Comparison of ENCODE assay signal across 23 cellular contexts in the genomic region with DNA sequence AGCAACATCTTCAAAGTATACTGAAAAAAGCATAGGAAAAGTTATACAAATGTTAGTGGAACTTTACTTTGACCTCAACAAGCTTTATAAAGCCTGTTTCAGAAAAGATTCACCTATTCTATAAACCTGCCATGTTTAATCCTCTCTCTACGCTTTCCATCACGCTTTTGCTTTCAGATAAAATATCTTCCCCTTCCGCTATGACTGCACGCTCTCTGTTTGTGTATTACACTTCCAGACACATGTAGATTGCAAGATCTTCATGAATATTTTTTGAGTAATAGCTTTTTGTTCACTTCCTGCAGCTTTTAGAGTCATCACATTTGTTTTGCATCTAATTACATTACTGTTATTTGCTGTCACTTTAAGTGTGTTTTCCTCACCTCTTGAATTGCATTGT.
A peak's percentile ranks its signal among the peaks of the same experiment; 100 is the strongest.
DNase-seq lines count a peak whose midpoint lies in the region; ATAC-seq and TF ChIP-seq lines count a peak whose summit lies in the region.
"Had no signal": no experiment of that assay in that cellular context is flagged by ENCODE, and none has a peak within 500 bp of the region (broad histone marks: within the 10 kb centered on the region; RNA-seq: fewer than 3 reads in every experiment).

No MANE protein-coding gene starts in this region.

- H3K36me3 ChIP-seq in SK-N-MC (ENCODE audit: insufficient read depth, low read length), result no peaks in the 10 kb centered on the region
- H3K36me3 ChIP-seq: BE2C had no signal

- no peak for DNase-seq in SK-N-MC (ENCODE audit: low read depth, low spot score)
- no peak for DNase-seq in GM03348 (ENCODE audit: low spot score)
- DNase-seq in WTC11 (ENCODE audit: low spot score), result no peak
- no peak for DNase-seq in pons (ENCODE audit: low spot score)
- DNase-seq: ACHN; BE2C; C1 segment of cervical spinal cord; CD4-positive, CD25-positive, alpha-beta regulatory T cell; CD8-positive, alpha-beta memory T cell; COR-L47; DMS 273 treated with DMSO at 0.1 percent for 48 hours; DMS53; DND-41; EL; H7; HFFc6; Kasumi-1; KG1 had no signal

- no peak for TF ChIP-seq CTCF in WTC11 (IDR thresholded peaks at IDR 0.05)

- H3K9me3 Mint-ChIP-seq in WTC11, result no peaks in the 10 kb centered on the region
- H3K9me3 Mint-ChIP-seq: GM23338, HFFc6 had no signal

- no peak overlapping the region for H3K9ac ChIP-seq in SK-N-MC (ENCODE audit: insufficient read length)

- H3K27ac ChIP-seq in SK-N-MC, result 0 out of 2 replicates have a peak overlapping the region, but pooled peaks have one; percentile 12

- H3K27ac Mint-ChIP-seq in WTC11, result no peak overlapping the region
- H3K27ac Mint-ChIP-seq: CD4-positive, CD25-positive, alpha-beta regulatory T cell; CD8-positive, alpha-beta memory T cell; GM23338; HFFc6 had no signal

- no peak overlapping the region for H3K4me3 Mint-ChIP-seq in WTC11
- H3K4me3 Mint-ChIP-seq: CD4-positive, CD25-positive, alpha-beta regulatory T cell; CD8-positive, alpha-beta memory T cell; GM23338; HFFc6 had no signal

- peaks cover 3% of the 10 kb centered on the region; the same call in 1 of the 2 replicates for H3K4me1 Mint-ChIP-seq in WTC11
- H3K4me1 Mint-ChIP-seq: CD4-positive, CD25-positive, alpha-beta regulatory T cell; CD8-positive, alpha-beta memory T cell; GM23338 had no signal

- H3K4me3 ChIP-seq in SK-N-MC, result no peak overlapping the region
- H3K4me3 ChIP-seq: GM23338 had no signal

- CTCF ChIA-PET in WTC11 (lab: Charles Lee), result no interaction called here

- no peaks in the 10 kb centered on the region for H3K27me3 Mint-ChIP-seq in WTC11 (ENCODE audit: low read depth)
- H3K27me3 Mint-ChIP-seq: CD4-positive, CD25-positive, alpha-beta regulatory T cell; CD8-positive, alpha-beta memory T cell had no signal

- ATAC-seq in GM18867 (IDR thresholded peaks at IDR 0.05; ENCODE audit: unreplicated experiment), result peak; percentile 63
- peak; percentile 67 for ATAC-seq in GM19035 (IDR thresholded peaks at IDR 0.05; ENCODE audit: unreplicated experiment)
- ATAC-seq in HG03469 (IDR thresholded peaks at IDR 0.05; ENCODE audit: unreplicated experiment), result peak; percentile 79
- ATAC-seq in WTC11, result no peak
- ATAC-seq: GM23338, HCT116 had no signal

- no peaks in the 10 kb centered on the region for H3K36me3 Mint-ChIP-seq in WTC11
- H3K36me3 Mint-ChIP-seq: CD4-positive, CD25-positive, alpha-beta regulatory T cell; CD8-positive, alpha-beta memory T cell had no signal

- no peaks in the 10 kb centered on the region for H3K9me3 ChIP-seq in SK-N-MC (ENCODE audit: low read depth, low read length)
- H3K9me3 ChIP-seq: BE2C had no signal

- POLR2A ChIA-PET in WTC11 (lab: Charles Lee), result no interaction called here

TF ChIP-seq in WTC11, 78 proteins besides CTCF, POLR2A, EP300 and RAD21:
- no peak for TF ChIP-seq ARID4B (CRISPR knock-in tag; IDR thresholded peaks at IDR 0.05; ENCODE audit: borderline replicate concordance)
- no peak for TF ChIP-seq ZNF423 (CRISPR knock-in tag; IDR thresholded peaks at IDR 0.05)
- TF ChIP-seq E2F5 (CRISPR knock-in tag; IDR thresholded peaks at IDR 0.05), result no peak
- no peak for TF ChIP-seq TP53 (CRISPR knock-in tag; IDR thresholded peaks at IDR 0.05)
- TF ChIP-seq NFE2L1 (CRISPR knock-in tag; IDR thresholded peaks at IDR 0.05), result no peak
- TF ChIP-seq MXD4 (CRISPR knock-in tag; IDR thresholded peaks at IDR 0.05; ENCODE audit: borderline replicate concordance), result no peak
- no peak for TF ChIP-seq TCF7 (CRISPR knock-in tag; IDR thresholded peaks at IDR 0.05; ENCODE audit: low read depth)
